17 cellular contexts compared by ENCODE assay signal in genomic region chr12:32457251-32458025, GRCh38. TPM values are rescaled to one million over a fixed set of nuclear protein-coding genes. Genes with fewer than 3 reads are reported as not detected.
DNase-seq lines count a peak whose midpoint lies in the region; ATAC-seq, FAIRE-seq and TF ChIP-seq lines count a peak whose summit lies in the region.
"Had no signal": no experiment of that assay in that cellular context is flagged by ENCODE, and none has a peak within 500 bp of the region (broad histone marks: within the 10 kb centered on the region; RNA-seq: fewer than 3 reads in every experiment).

No MANE protein-coding gene starts in this region.

- no peak for FAIRE-seq in A549 (lab: Jason Lieb, UNC)

- no peaks in the 10 kb centered on the region for H3K9me3 Mint-ChIP-seq in memory B cell
- no peaks in the 10 kb centered on the region for H3K9me3 Mint-ChIP-seq in effector memory CD8-positive, alpha-beta T cell
- H3K9me3 Mint-ChIP-seq: activated naive CD4-positive, alpha-beta T cell treated with anti-CD3 and anti-CD28 coated beads for 36 hours; naive thymus-derived CD4-positive, alpha-beta T cell had no signal

- POLR2A ChIA-PET in A549 (lab: Yijun Ruan, JAX) = interaction anchor here (1.1 to 2.8 kb wide), 2 partner anchors 200 to 298 kb away, joined by 4 to 12 read pairs; partner anchors contain the start of gene YARS2

- no peaks in the 10 kb centered on the region for H3K36me3 Mint-ChIP-seq in memory B cell
- H3K36me3 Mint-ChIP-seq in effector memory CD8-positive, alpha-beta T cell (ENCODE audit: insufficient read depth) = no peaks in the 10 kb centered on the region
- H3K36me3 Mint-ChIP-seq: naive thymus-derived CD4-positive, alpha-beta T cell had no signal

- DNase-seq in A549 (ENCODE audit: low read depth in 1 of 2, low spot score in 1 of 2) = no peak
- DNase-seq in dermis blood vessel endothelial cell = peak; percentile 26
- no peak for DNase-seq in memory B cell (ENCODE audit: low spot score in 2 of 2)
- no peak for DNase-seq in effector memory CD8-positive, alpha-beta T cell
- DNase-seq in MV-4-11 (lab: John Stamatoyannopoulos, UW) = no peak
- no peak for DNase-seq in kidney glomerular epithelial cell (lab: John Stamatoyannopoulos, UW)
- no peak for DNase-seq in activated naive CD4-positive, alpha-beta T cell treated with Interleukin-2 at 50 U/mL for 16 hours
- DNase-seq: activated naive CD4-positive, alpha-beta T cell treated with anti-CD3 and anti-CD28 coated beads for 36 hours; glutamatergic neuron; naive thymus-derived CD4-positive, alpha-beta T cell; NCI-H82; retina; SHP77 treated with DMSO at 0.1 percent for 48 hours; stimulated activated CD4-positive, alpha-beta T cell treated with anti-CD3 and anti-CD28 coated beads, Interleukin-2, amount 100 ng/mL, for 24 hours; stimulated activated CD8-positive, alpha-beta memory T cell treated with anti-CD3 and anti-CD28 coated beads, Interleukin-4, amount 100 ng/mL, for 48 hours; upper lobe of left lung had no signal

- H3K27me3 Mint-ChIP-seq in memory B cell = no peaks in the 10 kb centered on the region
- no peaks in the 10 kb centered on the region for H3K27me3 Mint-ChIP-seq in effector memory CD8-positive, alpha-beta T cell

- no peak for TF ChIP-seq RAD21 in A549 (conservative IDR thresholded peaks at IDR 0.05 in 1 of 2, IDR thresholded peaks at IDR 0.05 in 1 of 2)

- peak overlapping the region in 1 of 2 experiments; percentile 82; a peak in 2 of 6 replicates for H3K27ac ChIP-seq in A549
- peak overlapping the region; percentile 100 for H3K27ac ChIP-seq in HUES48 (ENCODE audit: low read depth, low read length)

- ATAC-seq in A549 (no peak), memory B cell (ENCODE audit: low read depth) (no peak)
- no peak for ATAC-seq in effector memory CD8-positive, alpha-beta T cell (replicated peaks)
- ATAC-seq: naive thymus-derived CD4-positive, alpha-beta T cell had no signal

- H3K9me3 ChIP-seq in A549 = no peaks in the 10 kb centered on the region
- H3K9me3 ChIP-seq in HUES48 (ENCODE audit: control insufficient read depth, insufficient read depth, low read length) = no peaks in the 10 kb centered on the region
- H3K9me3 ChIP-seq: upper lobe of left lung had no signal

- H3K4me3 ChIP-seq in A549 (no peak overlapping the region), HUES48 (ENCODE audit: low read depth, low read length) (no peak overlapping the region)
- H3K4me3 ChIP-seq: upper lobe of left lung had no signal

- H3K4me3 Mint-ChIP-seq in memory B cell = no peak overlapping the region
- no peak overlapping the region for H3K4me3 Mint-ChIP-seq in effector memory CD8-positive, alpha-beta T cell
- H3K4me3 Mint-ChIP-seq: activated naive CD4-positive, alpha-beta T cell treated with anti-CD3 and anti-CD28 coated beads for 36 hours; naive thymus-derived CD4-positive, alpha-beta T cell had no signal

- TF ChIP-seq POLR2A in A549 (IDR thresholded peaks at IDR 0.05; ENCODE audit: low read length) = no peak

- H3K27ac Mint-ChIP-seq in memory B cell = peak overlapping the region; percentile 24
- H3K27ac Mint-ChIP-seq in effector memory CD8-positive, alpha-beta T cell = no peak overlapping the region
- H3K27ac Mint-ChIP-seq: activated naive CD4-positive, alpha-beta T cell treated with anti-CD3 and anti-CD28 coated beads for 36 hours; naive thymus-derived CD4-positive, alpha-beta T cell had no signal

- H3K4me1 Mint-ChIP-seq in memory B cell = peaks cover 8% of the 10 kb centered on the region
- H3K4me1 Mint-ChIP-seq in effector memory CD8-positive, alpha-beta T cell (ENCODE audit: low read depth in 2 of 2) = no peaks in the 10 kb centered on the region

- H3K4me2 ChIP-seq in A549 = peak overlapping the region; percentile 75

- no peak for TF ChIP-seq EP300 in A549 (IDR thresholded peaks at IDR 0.05)

- peaks cover 15% of the 10 kb centered on the region for H3K36me3 ChIP-seq in HUES48 (ENCODE audit: control insufficient read depth, insufficient read depth, low read length)
- H3K36me3 ChIP-seq: upper lobe of left lung had no signal

- WGBS in A549 (ENCODE audit: missing lambda C conversion rate) = 6% methylated on average over 1 of the region's 1 CpG

- H3K9ac ChIP-seq in HUES48 (ENCODE audit: low read depth, low read length) = no peak overlapping the region

- H3K4me1 ChIP-seq in A549 (peaks cover 66% of the 10 kb centered on the region), HUES48 (ENCODE audit: control insufficient read depth, insufficient read depth, low read length) (peaks cover 62% of the 10 kb centered on the region)

- no peak for TF ChIP-seq CTCF in A549 (IDR thresholded peaks at IDR 0.05)

- H3K27me3 ChIP-seq in HUES48 (ENCODE audit: control insufficient read depth, insufficient read depth, low read length) = no peaks in the 10 kb centered on the region
- H3K27me3 ChIP-seq: upper lobe of left lung had no signal

- CTCF ChIA-PET in A549 (lab: Yijun Ruan, JAX) = interaction anchor here (1.1 to 5.5 kb wide), 10 partner anchors 11 to 298 kb away, joined by 3 to 46 read pairs (median 19); partner anchors contain the start of genes FGD4 and YARS2

TF ChIP-seq in A549, 52 proteins besides CTCF, POLR2A, EP300 and RAD21:
- TF ChIP-seq HOXB5 (CRISPR knock-in tag; IDR thresholded peaks at IDR 0.05) (no peak), FOXS1 (CRISPR knock-in tag; IDR thresholded peaks at IDR 0.05) (no peak), GATA3 (IDR thresholded peaks at IDR 0.05; ENCODE audit: borderline replicate concordance) (peak; percentile 33; the same call in 1 of the 2 replicates), HMGXB4 (CRISPR knock-in tag; IDR thresholded peaks at IDR 0.05; ENCODE audit: borderline replicate concordance) (no peak)
TF ChIP-seq in A549: peak in this region for 1.

RNA-seq across cellular contexts. Expression of gene FGD4, which starts 58.1 kb away (rescaled TPM):
- polyA plus RNA-seq in A549 (2011; rRNA removed) (5.6 and 6.0 TPM in 2 replicates), A549 (2017; fragmentation: RNase III; extraction: RNeasy Plus Mini Kit Qiagen cat#74134 plus additional on column Dnase treatment) (1.7 to 2.2 TPM (median 2.0 TPM) in 3 replicates)
- 0.62 and 0.91 TPM in 2 replicates for polyA plus RNA-seq in A549 (2012; cell fraction: cytosol; rRNA removed)
- polyA plus RNA-seq in A549 (2012; cell fraction: nucleus; rRNA removed) = 1.0 and 1.4 TPM in 2 replicates
- polyA minus RNA-seq in A549 (2011; rRNA and poly(A)+ RNA removed) = 14.3 and 19.3 TPM in 2 replicates
- 37.2 and 63.8 TPM in 2 replicates for total RNA-seq in dermis blood vessel endothelial cell
